Comparison of ENCODE assay signal across 9 cellular contexts in the genomic region with DNA sequence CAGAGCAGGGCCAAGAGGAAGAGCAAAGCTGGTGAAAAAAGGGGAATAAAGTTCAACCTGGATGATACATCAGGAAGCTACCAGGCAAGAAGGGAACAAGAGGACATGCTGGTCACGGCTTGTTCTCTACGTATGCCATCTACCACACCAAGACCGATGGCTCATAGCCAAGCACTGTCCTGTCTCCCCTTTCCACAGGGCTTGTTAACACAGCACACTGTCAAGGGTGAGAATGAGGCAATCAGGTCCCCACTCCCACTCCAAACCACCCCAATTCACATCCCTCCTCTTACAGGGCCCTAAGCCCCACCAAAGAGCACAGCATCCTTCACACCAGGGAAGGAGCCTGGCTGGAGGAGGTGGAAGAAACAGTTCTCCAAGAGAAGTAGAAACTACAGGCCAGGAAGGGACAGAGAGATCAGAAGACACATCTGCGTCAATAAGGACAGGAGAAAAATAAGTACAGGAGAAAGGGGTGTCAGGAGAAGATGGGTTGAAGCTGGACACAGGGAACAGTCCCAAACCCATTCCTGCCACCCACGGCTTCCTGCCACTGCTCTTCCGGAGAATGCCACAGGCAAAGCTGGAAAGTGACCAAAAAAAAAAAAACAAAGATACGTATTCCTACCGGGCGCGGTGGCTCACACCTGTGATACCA. TPM values are rescaled to one million over a fixed set of nuclear protein-coding genes. Genes with fewer than 3 reads are reported as not detected.
DNase-seq lines count a peak whose midpoint lies in the region; ATAC-seq and TF ChIP-seq lines count a peak whose summit lies in the region.
"Had no signal": no experiment of that assay in that cellular context is flagged by ENCODE, and none has a peak within 500 bp of the region (broad histone marks: within the 10 kb centered on the region; RNA-seq: fewer than 3 reads in every experiment).

No MANE protein-coding gene starts in this region.

- H3K9me3 ChIP-seq in HEK293 (ENCODE audit: control insufficient read depth, insufficient read depth, low read depth, low read length) (no peaks in the 10 kb centered on the region), WERI-Rb-1 (ENCODE audit: severe bottlenecking) (no peaks in the 10 kb centered on the region)

- no peak overlapping the region for H3K4me3 ChIP-seq in HEK293 (ENCODE audit: low read depth, low read length)
- H3K4me3 ChIP-seq in WERI-Rb-1 (ENCODE audit: low read depth, low read length): no peak overlapping the region

- H3K36me3 ChIP-seq in HEK293 (ENCODE audit: control insufficient read depth in 2 of 2, insufficient read depth in 1 of 2, low read length in 2 of 2): peaks cover 0 to 30% of the 10 kb centered on the region in 2 experiments; a peak in 1 of 3 replicates
- peaks cover 24% of the 10 kb centered on the region for H3K36me3 ChIP-seq in WERI-Rb-1

- H3K36me3 Mint-ChIP-seq in glutamatergic neuron (ENCODE audit: unreplicated experiment): no peaks in the 10 kb centered on the region
- peaks cover 39% of the 10 kb centered on the region for H3K36me3 Mint-ChIP-seq in stimulated activated effector memory CD8-positive, alpha-beta T cell treated with anti-CD3 and anti-CD28 coated beads, Interleukin-12 subunit alpha, Interleukin-12 subunit beta, amount 100 ng/mL, for 72 hours

- H3K4me1 ChIP-seq in HEK293 (ENCODE audit: control insufficient read depth, insufficient read depth, low read length): peaks cover 12% of the 10 kb centered on the region

- H3K27ac ChIP-seq in HEK293 (ENCODE audit: extremely low read depth, low read depth, low read length): no peak overlapping the region
- H3K27ac ChIP-seq in WERI-Rb-1: peak overlapping the region; percentile 51

- CTCF ChIA-PET in HEK293 (lab: Yijun Ruan, JAX): interaction anchor here (0.6 to 2.7 kb wide), 8 partner anchors 10 to 973 kb away, joined by 3 to 16 read pairs (median 9); partner anchors contain the start of gene PYGO2

- no peak for TF ChIP-seq CTCF in HEK293 (tag by site-specific recombination; IDR thresholded peaks at IDR 0.05)
- no peak for TF ChIP-seq CTCF in WERI-Rb-1 (IDR thresholded peaks at IDR 0.05; ENCODE audit: low read depth, low read length)
- no peak for TF ChIP-seq CTCF in glutamatergic neuron (IDR thresholded peaks at IDR 0.05; ENCODE audit: partially characterized antibody, unreplicated experiment)

- peak overlapping the region; percentile 98 for H3K27ac Mint-ChIP-seq in glutamatergic neuron (ENCODE audit: unreplicated experiment)
- H3K27ac Mint-ChIP-seq in stimulated activated effector memory CD8-positive, alpha-beta T cell treated with anti-CD3 and anti-CD28 coated beads, Interleukin-12 subunit alpha, Interleukin-12 subunit beta, amount 100 ng/mL, for 72 hours: peak overlapping the region; percentile 93

- H3K4me3 Mint-ChIP-seq in glutamatergic neuron (ENCODE audit: unreplicated experiment): peak overlapping the region; percentile 98
- peak overlapping the region; percentile 43 for H3K4me3 Mint-ChIP-seq in stimulated activated effector memory CD8-positive, alpha-beta T cell treated with anti-CD3 and anti-CD28 coated beads, Interleukin-12 subunit alpha, Interleukin-12 subunit beta, amount 100 ng/mL, for 72 hours

- H3K4me1 Mint-ChIP-seq in glutamatergic neuron (ENCODE audit: low read depth, unreplicated experiment): peaks cover 31% of the 10 kb centered on the region
- H3K4me1 Mint-ChIP-seq in stimulated activated effector memory CD8-positive, alpha-beta T cell treated with anti-CD3 and anti-CD28 coated beads, Interleukin-12 subunit alpha, Interleukin-12 subunit beta, amount 100 ng/mL, for 72 hours: peaks cover 51% of the 10 kb centered on the region

- no peak for ATAC-seq in stimulated activated effector memory CD8-positive, alpha-beta T cell treated with anti-CD3 and anti-CD28 coated beads, Interleukin-12 subunit alpha, Interleukin-12 subunit beta, amount 100 ng/mL, for 72 hours
- ATAC-seq in GM21619 (IDR thresholded peaks at IDR 0.05; ENCODE audit: unreplicated experiment) (no peak), HG03045 (IDR thresholded peaks at IDR 0.05; ENCODE audit: unreplicated experiment) (no peak)
- ATAC-seq: left colon had no signal

- DNase-seq in WERI-Rb-1: no peak
- no peak for DNase-seq in glutamatergic neuron
- DNase-seq in stimulated activated effector memory CD8-positive, alpha-beta T cell treated with anti-CD3 and anti-CD28 coated beads, Interleukin-12 subunit alpha, Interleukin-12 subunit beta, amount 100 ng/mL, for 72 hours (ENCODE audit: low spot score in 2 of 2): peak in 1 of 2 donors; percentile 50
- DNase-seq in cerebellum (ENCODE audit: low spot score): no peak
- no peak for DNase-seq in central memory CD4-positive, alpha-beta T cell

- H3K27me3 ChIP-seq in WERI-Rb-1 (ENCODE audit: insufficient read depth, low read depth, severe bottlenecking): no peaks in the 10 kb centered on the region

- POLR2A ChIA-PET in HEK293 (lab: Yijun Ruan, JAX): interaction anchor here (0.8 to 6.0 kb wide), 10 partner anchors 7 to 86 kb away, joined by 3 to 69 read pairs (median 5); partner anchors contain the start of genes ADAM15, FLAD1, PBXIP1 and PMVK

- peaks cover 6% of the 10 kb centered on the region for H3K9me3 Mint-ChIP-seq in glutamatergic neuron (ENCODE audit: unreplicated experiment)
- H3K9me3 Mint-ChIP-seq in stimulated activated effector memory CD8-positive, alpha-beta T cell treated with anti-CD3 and anti-CD28 coated beads, Interleukin-12 subunit alpha, Interleukin-12 subunit beta, amount 100 ng/mL, for 72 hours: no peaks in the 10 kb centered on the region

- H3K27me3 Mint-ChIP-seq in glutamatergic neuron (ENCODE audit: unreplicated experiment): peaks cover 9% of the 10 kb centered on the region

TF ChIP-seq in HEK293, 187 proteins besides CTCF, POLR2A, EP300 and RAD21:
- peak; percentile 42; the same call in 1 of the 2 replicates for TF ChIP-seq ZFHX2 (tag by site-specific recombination; conservative IDR thresholded peaks at IDR 0.05)
- TF ChIP-seq ZNF366 (tag by site-specific recombination; conservative IDR thresholded peaks at IDR 0.05): no peak
- TF ChIP-seq ZNF239 (tag by site-specific recombination; IDR thresholded peaks at IDR 0.05): no peak
- TF ChIP-seq ZNF416 (tag by site-specific recombination; IDR thresholded peaks at IDR 0.05): no peak
TF ChIP-seq in HEK293: peak in this region for 1.

RNA-seq across cellular contexts. Expression of gene SHC1, which starts 0.9 kb away (rescaled TPM):
- total RNA-seq in glutamatergic neuron (ENCODE audit: unreplicated experiment): 155 TPM
- 16.7 TPM for total RNA-seq in cerebellum

RNA-seq across cellular contexts. Expression of gene CKS1B, which starts 3.0 kb away (rescaled TPM):
- total RNA-seq in glutamatergic neuron (ENCODE audit: unreplicated experiment): 22.8 TPM
- 26.5 TPM for total RNA-seq in cerebellum

RNA-seq across cellular contexts. Expression of gene PYGO2, which starts 9.9 kb away (rescaled TPM):
- total RNA-seq in glutamatergic neuron (ENCODE audit: unreplicated experiment) (32.7 TPM), cerebellum (8.5 TPM)

RNA-seq across cellular contexts. Expression of gene FLAD1, which starts 11.7 kb away (rescaled TPM):
- 68.8 TPM for total RNA-seq in glutamatergic neuron (ENCODE audit: unreplicated experiment)
- 16.8 TPM for total RNA-seq in cerebellum

RNA-seq across cellular contexts. Expression of gene PBXIP1, which starts 15.6 kb away (rescaled TPM):
- 29.9 TPM for total RNA-seq in glutamatergic neuron (ENCODE audit: unreplicated experiment)
- total RNA-seq in cerebellum: 16.2 TPM
